In genomic region chr14:61701946-61702345, GRCh38 we compare ENCODE assay signal across 20 cellular contexts. TPM values are rescaled to one million over a fixed set of nuclear protein-coding genes. Genes with fewer than 3 reads are reported as not detected.
DNase-seq lines count a peak whose midpoint lies in the region; ATAC-seq and TF ChIP-seq lines count a peak whose summit lies in the region.
"Had no signal": no experiment of that assay in that cellular context is flagged by ENCODE, and none has a peak within 500 bp of the region (broad histone marks: within the 10 kb centered on the region; RNA-seq: fewer than 3 reads in every experiment).

No MANE protein-coding gene starts in this region.

- H3K36me3 Mint-ChIP-seq in CD4-positive, alpha-beta memory T cell = peaks cover 4 to 10% of the 10 kb centered on the region in 2 donors
- peaks cover 14% of the 10 kb centered on the region for H3K36me3 Mint-ChIP-seq in activated naive CD8-positive, alpha-beta T cell

- DNase-seq in CD4-positive, alpha-beta memory T cell = no peak
- DNase-seq in HT1080 (ENCODE audit: low read depth) = peak; percentile 44
- no peak for DNase-seq in kidney epithelial cell (ENCODE audit: low read depth)
- no peak for DNase-seq in psoas muscle
- no peak for DNase-seq in colonic mucosa
- DNase-seq in SKM-1 treated with dmso at 0.1 percent for 144 hours (lab: John Stamatoyannopoulos, UW; ENCODE audit: unreplicated experiment) = no peak
- DNase-seq in vagina (ENCODE audit: extremely low spot score in 2 of 2) = no peak
- DNase-seq: activated CD4-positive, CD25-positive, alpha-beta regulatory T cell treated with anti-CD3 and anti-CD28 coated beads, Interleukin-2, amount 50 U/mL, for 72 hours; activated naive CD4-positive, alpha-beta T cell treated with anti-CD3 and anti-CD28 coated beads, Interleukin-2, amount 10 ng/mL, durations not matched to agents 7 days and 5 days; erythroblast; GF-D8; left ventricle myocardium inferior; NCI-H1092 treated with DMSO at 0.1 percent for 48 hours; right cardiac atrium; stimulated activated naive CD4-positive, alpha-beta T cell treated with Interleukin-2 at 50 U/mL for 16 hours had no signal

- POLR2A ChIA-PET in CD4-positive, alpha-beta memory T cell (lab: Charles Lee; ENCODE audit: partially characterized antibody) = interaction anchor here (0.7 to 1.0 kb wide), 3 partner anchors 32 to 99 kb away, joined by 3 read pairs; no protein-coding TSS in a partner anchor

- H3K27ac Mint-ChIP-seq in CD4-positive, alpha-beta memory T cell = peak overlapping the region; percentile 17 to 77 (median 48)
- peak overlapping the region; percentile 68 for H3K27ac Mint-ChIP-seq in activated naive CD8-positive, alpha-beta T cell
- H3K27ac Mint-ChIP-seq: activated naive CD4-positive, alpha-beta T cell treated with anti-CD3 and anti-CD28 coated beads, Interleukin-2, amount 10 ng/mL, durations not matched to agents 7 days and 5 days; nephron had no signal

- peaks cover 63 to 90% (median 73%) of the 10 kb centered on the region in 4 donors for H3K4me1 Mint-ChIP-seq in CD4-positive, alpha-beta memory T cell
- peaks cover 77% of the 10 kb centered on the region for H3K4me1 Mint-ChIP-seq in activated naive CD8-positive, alpha-beta T cell (ENCODE audit: low read depth)

- TF ChIP-seq CTCF in kidney epithelial cell (IDR thresholded peaks at IDR 0.05; ENCODE audit: insufficient read depth, low read length, poor library complexity, severe bottlenecking) (no peak), psoas muscle (IDR thresholded peaks at IDR 0.05) (no peak), colonic mucosa (IDR thresholded peaks at IDR 0.05) (no peak), vagina (IDR thresholded peaks at IDR 0.05) (no peak)

- no peak overlapping the region for H3K4me3 ChIP-seq in CD4-positive, alpha-beta memory T cell (ENCODE audit: low read length in 2 of 2)
- H3K4me3 ChIP-seq in kidney epithelial cell (ENCODE audit: low read depth, low read length) (peak overlapping the region; percentile 15), psoas muscle (no peak overlapping the region), colonic mucosa (no peak overlapping the region), vagina (no peak overlapping the region)
- H3K4me3 ChIP-seq: hepatocyte, left ventricle myocardium inferior had no signal

- no peaks in the 10 kb centered on the region for H3K9me3 ChIP-seq in CD4-positive, alpha-beta memory T cell (ENCODE audit: control insufficient read depth in 1 of 2, low read length in 2 of 2)
- H3K9me3 ChIP-seq in psoas muscle = no peaks in the 10 kb centered on the region
- H3K9me3 ChIP-seq in colonic mucosa = no peaks in the 10 kb centered on the region
- H3K9me3 ChIP-seq in vagina = no peaks in the 10 kb centered on the region
- H3K9me3 ChIP-seq: left ventricle myocardium inferior had no signal

- no peaks in the 10 kb centered on the region for H3K36me3 ChIP-seq in CD4-positive, alpha-beta memory T cell (ENCODE audit: insufficient read depth, low read length)
- H3K36me3 ChIP-seq in kidney epithelial cell (ENCODE audit: control insufficient read depth, insufficient read depth, low read length) (peaks cover 1% of the 10 kb centered on the region), psoas muscle (ENCODE audit: insufficient read depth in 1 of 2, low read depth in 1 of 2) (no peaks in the 10 kb centered on the region), colonic mucosa (no peaks in the 10 kb centered on the region), vagina (no peaks in the 10 kb centered on the region)
- H3K36me3 ChIP-seq: left ventricle myocardium inferior had no signal

- H3K9me3 Mint-ChIP-seq in CD4-positive, alpha-beta memory T cell = no peaks in the 10 kb centered on the region
- no peaks in the 10 kb centered on the region for H3K9me3 Mint-ChIP-seq in activated naive CD8-positive, alpha-beta T cell (ENCODE audit: low read depth)
- H3K9me3 Mint-ChIP-seq: activated naive CD4-positive, alpha-beta T cell treated with anti-CD3 and anti-CD28 coated beads, Interleukin-2, amount 10 ng/mL, durations not matched to agents 7 days and 5 days; CD14-positive monocyte; nephron had no signal

- peaks cover 92% of the 10 kb centered on the region for H3K4me1 ChIP-seq in CD4-positive, alpha-beta memory T cell (ENCODE audit: insufficient read depth, low read length)
- H3K4me1 ChIP-seq in psoas muscle (peaks cover 41% of the 10 kb centered on the region), colonic mucosa (peaks cover 22% of the 10 kb centered on the region), vagina (peaks cover 79% of the 10 kb centered on the region)

- no peaks in the 10 kb centered on the region for H3K27me3 ChIP-seq in CD4-positive, alpha-beta memory T cell (ENCODE audit: insufficient read depth, low read length)
- H3K27me3 ChIP-seq in kidney epithelial cell (ENCODE audit: control insufficient read depth, insufficient read depth, low read length) (no peaks in the 10 kb centered on the region), psoas muscle (ENCODE audit: insufficient read depth in 3 of 3, low read length in 2 of 3) (no peaks in the 10 kb centered on the region), colonic mucosa (no peaks in the 10 kb centered on the region), vagina (no peaks in the 10 kb centered on the region)
- H3K27me3 ChIP-seq: hepatocyte had no signal

- intact Hi-C loops in CD4-positive, alpha-beta memory T cell (cut with micrococcal nuclease) = no loop called here
- intact Hi-C loops in psoas muscle (cut with DNase I) = no loop called here
- intact Hi-C loops in colonic mucosa (cut with DNase I) = no loop called here
- intact Hi-C loops in vagina (cut with DNase I) = no loop called here

- H3K27me3 Mint-ChIP-seq in CD4-positive, alpha-beta memory T cell = no peaks in the 10 kb centered on the region
- no peaks in the 10 kb centered on the region for H3K27me3 Mint-ChIP-seq in activated naive CD8-positive, alpha-beta T cell
- H3K27me3 Mint-ChIP-seq: activated naive CD4-positive, alpha-beta T cell treated with anti-CD3 and anti-CD28 coated beads, Interleukin-2, amount 10 ng/mL, durations not matched to agents 7 days and 5 days had no signal

- CTCF ChIA-PET in CD4-positive, alpha-beta memory T cell (lab: Charles Lee; ENCODE audit: partially characterized antibody) = no interaction called here

- TF ChIP-seq POLR2A in vagina (IDR thresholded peaks at IDR 0.05) = no peak

- no peak overlapping the region for H3K9ac ChIP-seq in colonic mucosa (ENCODE audit: low read depth in 2 of 2, low read length in 2 of 2)

- WGBS in psoas muscle, 3 donors = 87 to 91% (median 89%) methylated on average over 7 of the region's 7 CpGs

- ATAC-seq in psoas muscle = no peak
- ATAC-seq: right cardiac atrium, SK-N-SH treated with all-trans-retinoic acid at 6 μM for 48 hours had no signal

- peak overlapping the region in 7 of 8 donors; percentile 31 to 69 (median 48) for H3K4me3 Mint-ChIP-seq in CD4-positive, alpha-beta memory T cell
- H3K4me3 Mint-ChIP-seq in activated naive CD8-positive, alpha-beta T cell = peak overlapping the region; percentile 56
- H3K4me3 Mint-ChIP-seq: activated naive CD4-positive, alpha-beta T cell treated with anti-CD3 and anti-CD28 coated beads, Interleukin-2, amount 10 ng/mL, durations not matched to agents 7 days and 5 days; nephron had no signal

- H3K27ac ChIP-seq in CD4-positive, alpha-beta memory T cell (ENCODE audit: low read depth, low read length) = no peak overlapping the region
- H3K27ac ChIP-seq in psoas muscle = no peak overlapping the region
- no peak overlapping the region for H3K27ac ChIP-seq in colonic mucosa
- no peak overlapping the region for H3K27ac ChIP-seq in vagina
- H3K27ac ChIP-seq: hepatocyte, left ventricle myocardium inferior had no signal

RNA-seq across cellular contexts. Expression of gene HIF1A, which starts 6.6 kb away (rescaled TPM):
- total RNA-seq in CD4-positive, alpha-beta memory T cell = 10 to 100 TPM; 84.7 to 87.1 TPM
- polyA plus RNA-seq in CD4-positive, alpha-beta memory T cell = 10 to 100 TPM; 82.5 to 83.7 TPM
- 153 and 176 TPM in 2 replicates for total RNA-seq in HT1080 (2014; rRNA removed; shearing (Covaris generic))
- polyA plus RNA-seq in HT1080 (2015; cell fraction: cytosol; rRNA removed) = 153 and 197 TPM in 2 replicates
- polyA plus RNA-seq in HT1080 (2015; cell fraction: nucleus; rRNA removed) = 399 and 406 TPM in 2 replicates
- 295 and 307 TPM in 2 replicates for total RNA-seq in kidney epithelial cell
- total RNA-seq in psoas muscle = 10 to 100 TPM; 16.5 to 32.4 (median 24.5) TPM
- polyA plus RNA-seq in psoas muscle = 10 to 100 TPM in 1 of 3 donors, 1 to 10 TPM in 2; 4.3 to 20.7 (median 8.9) TPM
- 100 to 1,000 TPM in 1 of 2 donors, 10 to 100 TPM in 1; 99.1 to 128 TPM for total RNA-seq in colonic mucosa
- 140 TPM for total RNA-seq in vagina
